ENCODE assay signal across 39 cellular contexts in genomic region chr12:85855305-85855704, GRCh38. TPM values are rescaled to one million over a fixed set of nuclear protein-coding genes. Genes with fewer than 3 reads are reported as not detected.
"Had no signal": no experiment of that assay in that cellular context is flagged by ENCODE, and none has a peak within 500 bp of the region (broad histone marks: within the 10 kb centered on the region; RNA-seq: fewer than 3 reads in every experiment).

No MANE protein-coding gene starts in this region.

- H3K9me3 Mint-ChIP-seq: activated CD4-positive, alpha-beta T cell treated with anti-CD3 and anti-CD28 coated beads, Interleukin-2, amount 10 ng/mL, durations not matched to agents 24 days and 14 days; activated naive CD4-positive, alpha-beta T cell treated with anti-CD3 and anti-CD28 coated beads, Interleukin-2, amount 50 U/mL, for 24 hours; activated T-helper 1 cell treated with anti-CD3 and anti-CD28 coated beads, Interleukin-12 subunit alpha, Interleukin-12 subunit beta, Interleukin-2, Interleukin-4 antibody, amounts not matched to agents 30 ng/mL and 10 ng/mL and 1 ng/mL, durations not matched to agents 14 hours and 24 hours and 36 hours; T-helper 1 cell treated with Interleukin-12 subunit alpha and Interleukin-12 subunit beta and Interleukin-4 antibody, amounts not matched to agents 30 μg/mL and 1 μg/mL, for 36 hours; T-helper 2 cell treated with Interferon-gamma antibody and Interleukin-4, amounts not matched to agents 5 μg/mL and 100 μg/mL, for 36 hours had no signal

- DNase-seq: activated CD4-positive, alpha-beta memory T cell treated with anti-CD3 and anti-CD28 coated beads for 36 hours; activated CD4-positive, alpha-beta T cell treated with anti-CD3 and anti-CD28 coated beads for 1 hour; activated CD4-positive, alpha-beta T cell treated with anti-CD3 and anti-CD28 coated beads for 4 hours; activated CD4-positive, alpha-beta T cell treated with anti-CD3 and anti-CD28 coated beads, Interleukin-2, amount 10 ng/mL, durations not matched to agents 24 days and 14 days; activated CD4-positive, alpha-beta T cell treated with anti-CD3 and anti-CD28 coated beads, Interleukin-2, amount 50 U/mL, for 1 hour; activated CD4-positive, alpha-beta T cell treated with anti-CD3 and anti-CD28 coated beads, Interleukin-2, amount 50 U/mL, for 4 hours; activated CD4-positive, CD25-positive, alpha-beta regulatory T cell; activated CD8-positive, alpha-beta memory T cell treated with anti-CD3 and anti-CD28 coated beads, Interleukin-2, amount 50 U/mL, for 4 hours; activated CD8-positive, alpha-beta T cell treated with anti-CD3 and anti-CD28 coated beads for 36 hours; activated effector memory CD4-positive, alpha-beta T cell treated with anti-CD3 and anti-CD28 coated beads, Interleukin-2, amount 50 U/mL, for 16 hours; activated gamma-delta T cell treated with Interleukin-2 at 50 U/mL for 16 hours; activated naive CD4-positive, alpha-beta T cell; activated naive CD4-positive, alpha-beta T cell treated with anti-CD3 and anti-CD28 coated beads, Interleukin-2, amount 10 ng/mL, durations not matched to agents 7 days and 5 days; activated naive CD8-positive, alpha-beta T cell treated with anti-CD3 and anti-CD28 coated beads, Interleukin-2, amount 10 ng/mL, durations not matched to agents 7 days and 5 days; activated naive CD8-positive, alpha-beta T cell treated with anti-CD3 and anti-CD28 coated beads, Interleukin-2, amount 50 U/mL, for 24 hours; activated T-cell treated with anti-CD3 and anti-CD28 coated beads for 4 hours; activated T-cell treated with anti-CD3 and anti-CD28 coated beads, Interleukin-2, amount 50 U/mL, for 1 hour; activated T-cell treated with anti-CD3 and anti-CD28 coated beads, Interleukin-2, amount 50 U/mL, for 4 hours; activated T-cell treated with anti-CD3 and anti-CD28 coated beads, Interleukin-2, amount 50 U/mL, for 72 hours; amygdala; anterior cingulate cortex; body of pancreas; brain microvascular endothelial cell; central memory CD4-positive, alpha-beta T cell; T-cell; T-helper 2 cell; T-helper 9 cell; WERI-Rb-1 had no signal

- H3K27ac ChIP-seq: body of pancreas, brain microvascular endothelial cell, breast epithelium, WERI-Rb-1 had no signal

- H3K27me3 ChIP-seq: body of pancreas, brain microvascular endothelial cell, breast epithelium had no signal

- H3K36me3 Mint-ChIP-seq: activated CD4-positive, alpha-beta memory T cell treated with anti-CD3 and anti-CD28 coated beads for 36 hours; activated naive CD4-positive, alpha-beta T cell treated with anti-CD3 and anti-CD28 coated beads, Interleukin-2, amount 10 ng/mL, durations not matched to agents 7 days and 5 days; activated naive CD4-positive, alpha-beta T cell treated with anti-CD3 and anti-CD28 coated beads, Interleukin-2, amount 50 U/mL, for 24 hours; activated naive CD8-positive, alpha-beta T cell; activated naive CD8-positive, alpha-beta T cell treated with anti-CD3 and anti-CD28 coated beads, Interleukin-2, amount 10 ng/mL, durations not matched to agents 7 days and 5 days; T-cell had no signal

- H3K36me3 ChIP-seq: brain microvascular endothelial cell, breast epithelium, WERI-Rb-1 had no signal

- H3K4me1 ChIP-seq: body of pancreas, breast epithelium had no signal

- H3K27me3 Mint-ChIP-seq: activated CD4-positive, alpha-beta memory T cell treated with anti-CD3 and anti-CD28 coated beads for 36 hours; activated CD4-positive, alpha-beta T cell treated with anti-CD3 and anti-CD28 coated beads, Interleukin-2, amount 10 ng/mL, durations not matched to agents 24 days and 14 days; activated CD8-positive, alpha-beta T cell treated with anti-CD3 and anti-CD28 coated beads for 36 hours; activated naive CD4-positive, alpha-beta T cell treated with anti-CD3 and anti-CD28 coated beads, Interleukin-2, amount 10 ng/mL, durations not matched to agents 7 days and 5 days; activated naive CD4-positive, alpha-beta T cell treated with anti-CD3 and anti-CD28 coated beads, Interleukin-2, amount 50 U/mL, for 24 hours; activated naive CD8-positive, alpha-beta T cell; activated naive CD8-positive, alpha-beta T cell treated with anti-CD3 and anti-CD28 coated beads, Interleukin-2, amount 10 ng/mL, durations not matched to agents 7 days and 5 days; activated T-helper 17 cell treated with anti-CD3 and anti-CD28 coated beads, Interleukin-2, amount 50 U/mL, for 72 hours had no signal

- H3K4me3 Mint-ChIP-seq: activated CD4-positive, alpha-beta memory T cell treated with anti-CD3 and anti-CD28 coated beads for 36 hours; activated CD4-positive, alpha-beta T cell treated with anti-CD3 and anti-CD28 coated beads, Interleukin-2, amount 10 ng/mL, durations not matched to agents 24 days and 14 days; activated CD8-positive, alpha-beta T cell treated with anti-CD3 and anti-CD28 coated beads for 36 hours; activated naive CD4-positive, alpha-beta T cell treated with anti-CD3 and anti-CD28 coated beads, Interleukin-2, amount 10 ng/mL, durations not matched to agents 7 days and 5 days; activated naive CD4-positive, alpha-beta T cell treated with anti-CD3 and anti-CD28 coated beads, Interleukin-2, amount 50 U/mL, for 24 hours; activated naive CD8-positive, alpha-beta T cell; activated naive CD8-positive, alpha-beta T cell treated with anti-CD3 and anti-CD28 coated beads, Interleukin-2, amount 10 ng/mL, durations not matched to agents 7 days and 5 days; activated naive CD8-positive, alpha-beta T cell treated with anti-CD3 and anti-CD28 coated beads, Interleukin-2, amount 50 U/mL, for 24 hours; activated T-cell treated with anti-CD3 and anti-CD28 coated beads, Interleukin-2, amount 50 U/mL, for 4 hours; activated T-cell treated with anti-CD3 and anti-CD28 coated beads, Interleukin-2, amount 50 U/mL, for 72 hours; activated T-helper 1 cell treated with anti-CD3 and anti-CD28 coated beads, Interleukin-12 subunit alpha, Interleukin-12 subunit beta, Interleukin-2, Interleukin-4 antibody, amounts not matched to agents 30 ng/mL and 10 ng/mL and 1 ng/mL, durations not matched to agents 14 hours and 24 hours and 36 hours; activated T-helper 17 cell treated with anti-CD3 and anti-CD28 coated beads, Interleukin-2, amount 50 U/mL, for 72 hours; T-cell; T-helper 1 cell treated with Interleukin-12 subunit alpha and Interleukin-12 subunit beta and Interleukin-4 antibody, amounts not matched to agents 30 μg/mL and 1 μg/mL, for 36 hours; T-helper 2 cell treated with Interferon-gamma antibody and Interleukin-4, amounts not matched to agents 5 μg/mL and 100 μg/mL, for 36 hours; WTC11 had no signal

- H3K4me1 Mint-ChIP-seq: activated CD4-positive, alpha-beta T cell treated with anti-CD3 and anti-CD28 coated beads, Interleukin-2, amount 10 ng/mL, durations not matched to agents 24 days and 14 days; activated naive CD4-positive, alpha-beta T cell treated with anti-CD3 and anti-CD28 coated beads, Interleukin-2, amount 10 ng/mL, durations not matched to agents 7 days and 5 days; activated naive CD4-positive, alpha-beta T cell treated with anti-CD3 and anti-CD28 coated beads, Interleukin-2, amount 50 U/mL, for 24 hours; activated naive CD8-positive, alpha-beta T cell treated with anti-CD3 and anti-CD28 coated beads, Interleukin-2, amount 10 ng/mL, durations not matched to agents 7 days and 5 days; activated naive CD8-positive, alpha-beta T cell treated with anti-CD3 and anti-CD28 coated beads, Interleukin-2, amount 50 U/mL, for 24 hours; activated T-helper 17 cell treated with anti-CD3 and anti-CD28 coated beads, Interleukin-2, amount 50 U/mL, for 72 hours; T-cell; WTC11 had no signal

- ATAC-seq: activated CD4-positive, CD25-positive, alpha-beta regulatory T cell treated with anti-CD3 and anti-CD28 coated beads, Interleukin-2, amount 50 U/mL, for 24 hours; activated CD8-positive, alpha-beta T cell treated with anti-CD3 and anti-CD28 coated beads for 36 hours; activated naive CD8-positive, alpha-beta T cell treated with anti-CD3 and anti-CD28 coated beads, Interleukin-2, amount 50 U/mL, for 24 hours; activated T-cell treated with anti-CD3 and anti-CD28 coated beads, Interleukin-2, amount 50 U/mL, for 4 hours; activated T-cell treated with anti-CD3 and anti-CD28 coated beads, Interleukin-2, amount 50 U/mL, for 72 hours; activated T-helper 17 cell treated with anti-CD3 and anti-CD28 coated beads, Interleukin-2, amount 50 U/mL, for 72 hours; body of pancreas; WTC11 had no signal

- H3K27ac Mint-ChIP-seq: activated CD4-positive, alpha-beta memory T cell treated with anti-CD3 and anti-CD28 coated beads for 36 hours; activated CD4-positive, alpha-beta T cell treated with anti-CD3 and anti-CD28 coated beads, Interleukin-2, amount 10 ng/mL, durations not matched to agents 24 days and 14 days; activated CD8-positive, alpha-beta T cell treated with anti-CD3 and anti-CD28 coated beads for 36 hours; activated naive CD4-positive, alpha-beta T cell treated with anti-CD3 and anti-CD28 coated beads, Interleukin-2, amount 10 ng/mL, durations not matched to agents 7 days and 5 days; activated naive CD4-positive, alpha-beta T cell treated with anti-CD3 and anti-CD28 coated beads, Interleukin-2, amount 50 U/mL, for 24 hours; activated naive CD8-positive, alpha-beta T cell; activated naive CD8-positive, alpha-beta T cell treated with anti-CD3 and anti-CD28 coated beads, Interleukin-2, amount 10 ng/mL, durations not matched to agents 7 days and 5 days; activated naive CD8-positive, alpha-beta T cell treated with anti-CD3 and anti-CD28 coated beads, Interleukin-2, amount 50 U/mL, for 24 hours; activated T-cell treated with anti-CD3 and anti-CD28 coated beads, Interleukin-2, amount 50 U/mL, for 72 hours; activated T-helper 1 cell treated with anti-CD3 and anti-CD28 coated beads, Interleukin-12 subunit alpha, Interleukin-12 subunit beta, Interleukin-2, Interleukin-4 antibody, amounts not matched to agents 30 ng/mL and 10 ng/mL and 1 ng/mL, durations not matched to agents 14 hours and 24 hours and 36 hours; activated T-helper 17 cell treated with anti-CD3 and anti-CD28 coated beads, Interleukin-2, amount 50 U/mL, for 72 hours; T-cell; T-helper 1 cell treated with Interleukin-12 subunit alpha and Interleukin-12 subunit beta and Interleukin-4 antibody, amounts not matched to agents 30 μg/mL and 1 μg/mL, for 36 hours; T-helper 2 cell treated with Interferon-gamma antibody and Interleukin-4, amounts not matched to agents 5 μg/mL and 100 μg/mL, for 36 hours; WTC11 had no signal

- H3K9me3 ChIP-seq: body of pancreas, breast epithelium had no signal

- H3K4me3 ChIP-seq: body of pancreas, breast epithelium had no signal

RNA-seq across cellular contexts. Expression of gene NTS, which starts 18.8 kb away (rescaled TPM):
- total RNA-seq: activated CD4-positive, alpha-beta memory T cell treated with anti-CD3 and anti-CD28 coated beads for 36 hours; activated CD4-positive, alpha-beta T cell treated with anti-CD3 and anti-CD28 coated beads, Interleukin-2, amount 10 ng/mL, durations not matched to agents 24 days and 14 days; activated CD8-positive, alpha-beta memory T cell treated with anti-CD3 and anti-CD28 coated beads for 36 hours; activated CD8-positive, alpha-beta T cell treated with anti-CD3 and anti-CD28 coated beads for 36 hours; activated naive CD8-positive, alpha-beta T cell treated with anti-CD3 and anti-CD28 coated beads, Interleukin-2, amount 10 ng/mL, durations not matched to agents 7 days and 5 days; activated T-cell treated with anti-CD3 and anti-CD28 coated beads, Interleukin-2, amount 50 U/mL, for 4 hours; activated T-cell treated with anti-CD3 and anti-CD28 coated beads, Interleukin-2, amount 50 U/mL, for 72 hours; activated T-helper 1 cell treated with anti-CD3 and anti-CD28 coated beads, Interleukin-12 subunit alpha, Interleukin-12 subunit beta, Interleukin-2, Interleukin-4 antibody, amounts not matched to agents 30 ng/mL and 10 ng/mL and 1 ng/mL, durations not matched to agents 14 hours and 24 hours and 36 hours; activated T-helper 17 cell treated with anti-CD3 and anti-CD28 coated beads, Interleukin-2, amount 50 U/mL, for 72 hours; cardiac septum; T-cell had no signal

RNA-seq across cellular contexts. Expression of gene RASSF9, which starts 19.1 kb away (rescaled TPM):
- total RNA-seq: activated CD4-positive, alpha-beta memory T cell treated with anti-CD3 and anti-CD28 coated beads for 36 hours; activated CD4-positive, alpha-beta T cell treated with anti-CD3 and anti-CD28 coated beads, Interleukin-2, amount 10 ng/mL, durations not matched to agents 24 days and 14 days; activated CD8-positive, alpha-beta memory T cell treated with anti-CD3 and anti-CD28 coated beads for 36 hours; activated CD8-positive, alpha-beta T cell treated with anti-CD3 and anti-CD28 coated beads for 36 hours; activated naive CD8-positive, alpha-beta T cell treated with anti-CD3 and anti-CD28 coated beads, Interleukin-2, amount 10 ng/mL, durations not matched to agents 7 days and 5 days; activated T-cell treated with anti-CD3 and anti-CD28 coated beads, Interleukin-2, amount 50 U/mL, for 4 hours; activated T-cell treated with anti-CD3 and anti-CD28 coated beads, Interleukin-2, amount 50 U/mL, for 72 hours; activated T-helper 1 cell treated with anti-CD3 and anti-CD28 coated beads, Interleukin-12 subunit alpha, Interleukin-12 subunit beta, Interleukin-2, Interleukin-4 antibody, amounts not matched to agents 30 ng/mL and 10 ng/mL and 1 ng/mL, durations not matched to agents 14 hours and 24 hours and 36 hours; activated T-helper 17 cell treated with anti-CD3 and anti-CD28 coated beads, Interleukin-2, amount 50 U/mL, for 72 hours; T-cell had no signal
